ENCODE assay signal across 38 cellular contexts in the genomic region with DNA sequence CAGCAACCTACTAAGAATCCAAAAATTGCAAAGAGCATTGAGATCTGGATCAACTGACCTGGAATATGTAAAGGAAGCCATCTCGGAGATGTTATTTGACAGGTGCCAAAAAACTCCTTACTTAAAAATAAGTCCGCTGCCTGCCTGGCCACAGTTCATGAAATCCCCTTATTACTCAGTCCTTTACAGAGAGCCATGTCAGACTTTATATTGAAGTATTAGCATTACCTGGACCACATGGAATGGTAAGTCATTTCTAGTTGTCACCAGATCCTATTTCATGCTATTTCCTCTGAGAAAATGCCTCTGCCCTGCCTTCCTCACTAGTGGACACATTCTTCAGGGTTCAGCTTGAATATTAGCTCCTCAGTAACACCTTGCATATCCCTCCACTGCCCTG.
"Had no signal": no experiment of that assay in that cellular context is flagged by ENCODE, and none has a peak within 500 bp of the region (broad histone marks: within the 10 kb centered on the region; RNA-seq: fewer than 3 reads in every experiment).

No MANE protein-coding gene starts in this region.

- H3K9me3 Mint-ChIP-seq: activated CD4-positive, alpha-beta memory T cell treated with anti-CD3 and anti-CD28 coated beads, Interleukin-2, amount 10 ng/mL, durations not matched to agents 7 days and 5 days; activated naive CD4-positive, alpha-beta T cell treated with anti-CD3 and anti-CD28 coated beads, Interleukin-2, amount 50 U/mL, for 72 hours; activated naive CD8-positive, alpha-beta T cell treated with anti-CD3 and anti-CD28 coated beads for 36 hours; activated T-cell treated with anti-CD3 and anti-CD28 coated beads, Interleukin-2, amount 50 U/mL, for 24 hours; central memory CD8-positive, alpha-beta T cell had no signal

- H3K4me1 ChIP-seq: adrenal gland, ascending aorta had no signal

- ATAC-seq: activated CD4-positive, alpha-beta T cell treated with anti-CD3 and anti-CD28 coated beads for 36 hours; activated CD4-positive, CD25-positive, alpha-beta regulatory T cell treated with anti-CD3 and anti-CD28 coated beads, Interleukin-2, amount 50 U/mL, for 24 hours; activated CD8-positive, alpha-beta memory T cell treated with anti-CD3 and anti-CD28 coated beads, Interleukin-2, amount 10 ng/mL, durations not matched to agents 7 days and 5 days; activated CD8-positive, alpha-beta T cell treated with anti-CD3 and anti-CD28 coated beads, Interleukin-2, amount 10 ng/mL, durations not matched to agents 7 days and 5 days; activated naive CD4-positive, alpha-beta T cell treated with anti-CD3 and anti-CD28 coated beads, Interleukin-2, amount 50 U/mL, for 72 hours; WTC11 had no signal

- H3K27me3 Mint-ChIP-seq: activated CD4-positive, alpha-beta memory T cell treated with anti-CD3 and anti-CD28 coated beads, Interleukin-2, amount 10 ng/mL, durations not matched to agents 7 days and 5 days; activated CD4-positive, alpha-beta T cell treated with anti-CD3 and anti-CD28 coated beads for 36 hours; activated CD4-positive, alpha-beta T cell treated with anti-CD3 and anti-CD28 coated beads, Interleukin-2, amount 10 ng/mL, durations not matched to agents 7 days and 5 days; activated T-cell treated with anti-CD3 and anti-CD28 coated beads, Interleukin-2, amount 50 U/mL, for 24 hours; central memory CD8-positive, alpha-beta T cell had no signal

- H3K36me3 Mint-ChIP-seq: activated CD8-positive, alpha-beta memory T cell treated with anti-CD3 and anti-CD28 coated beads, Interleukin-2, amount 10 ng/mL, durations not matched to agents 7 days and 5 days; activated naive CD4-positive, alpha-beta T cell treated with anti-CD3 and anti-CD28 coated beads, Interleukin-2, amount 50 U/mL, for 72 hours; activated naive CD8-positive, alpha-beta T cell treated with anti-CD3 and anti-CD28 coated beads for 36 hours had no signal

- H3K4me3 ChIP-seq: adrenal gland, ascending aorta, cardiac muscle cell had no signal

- H3K36me3 ChIP-seq: adrenal gland, ascending aorta, cardiac muscle cell, WERI-Rb-1 had no signal

- H3K27ac ChIP-seq: adrenal gland, ascending aorta, cardiac muscle cell, WERI-Rb-1 had no signal

- H3K4me1 Mint-ChIP-seq: activated CD4-positive, alpha-beta memory T cell treated with anti-CD3 and anti-CD28 coated beads, Interleukin-2, amount 10 ng/mL, durations not matched to agents 7 days and 5 days; activated CD4-positive, alpha-beta T cell treated with anti-CD3 and anti-CD28 coated beads for 36 hours; activated CD4-positive, alpha-beta T cell treated with anti-CD3 and anti-CD28 coated beads, Interleukin-2, amount 10 ng/mL, durations not matched to agents 7 days and 5 days; activated naive CD8-positive, alpha-beta T cell treated with anti-CD3 and anti-CD28 coated beads for 36 hours; brain; central memory CD8-positive, alpha-beta T cell; WTC11 had no signal

- H3K27ac Mint-ChIP-seq: activated CD4-positive, alpha-beta memory T cell treated with anti-CD3 and anti-CD28 coated beads, Interleukin-2, amount 10 ng/mL, durations not matched to agents 7 days and 5 days; activated CD4-positive, alpha-beta T cell treated with anti-CD3 and anti-CD28 coated beads for 36 hours; activated CD4-positive, alpha-beta T cell treated with anti-CD3 and anti-CD28 coated beads, Interleukin-2, amount 10 ng/mL, durations not matched to agents 7 days and 5 days; activated CD8-positive, alpha-beta memory T cell treated with anti-CD3 and anti-CD28 coated beads, Interleukin-2, amount 10 ng/mL, durations not matched to agents 7 days and 5 days; activated CD8-positive, alpha-beta T cell treated with anti-CD3 and anti-CD28 coated beads, Interleukin-2, amount 10 ng/mL, durations not matched to agents 7 days and 5 days; activated naive CD4-positive, alpha-beta T cell treated with anti-CD3 and anti-CD28 coated beads, Interleukin-2, amount 50 U/mL, for 72 hours; activated naive CD8-positive, alpha-beta T cell treated with anti-CD3 and anti-CD28 coated beads for 36 hours; activated T-cell treated with anti-CD3 and anti-CD28 coated beads, Interleukin-2, amount 50 U/mL, for 24 hours; activated T-helper 2 cell treated with anti-CD3 and anti-CD28 coated beads, Interferon-gamma antibody, Interleukin-2, Interleukin-4, amounts not matched to agents 10 μg/mL and 5 μg/mL and 100 μg/mL, durations not matched to agents 14 hours and 24 hours and 36 hours; brain; T-helper 1 cell treated with Interleukin-12 subunit alpha and Interleukin-12 subunit beta and Interleukin-4 antibody, amounts not matched to agents 30 μg/mL and 1 μg/mL, for 36 hours; T-helper 2 cell treated with Interferon-gamma antibody and Interleukin-4, amounts not matched to agents 5 μg/mL and 100 μg/mL, for 36 hours; WTC11 had no signal

- H3K4me3 Mint-ChIP-seq: activated CD4-positive, alpha-beta memory T cell treated with anti-CD3 and anti-CD28 coated beads, Interleukin-2, amount 10 ng/mL, durations not matched to agents 7 days and 5 days; activated CD4-positive, alpha-beta T cell treated with anti-CD3 and anti-CD28 coated beads for 36 hours; activated CD4-positive, alpha-beta T cell treated with anti-CD3 and anti-CD28 coated beads, Interleukin-2, amount 10 ng/mL, durations not matched to agents 7 days and 5 days; activated CD8-positive, alpha-beta memory T cell treated with anti-CD3 and anti-CD28 coated beads, Interleukin-2, amount 10 ng/mL, durations not matched to agents 7 days and 5 days; activated CD8-positive, alpha-beta T cell treated with anti-CD3 and anti-CD28 coated beads, Interleukin-2, amount 10 ng/mL, durations not matched to agents 7 days and 5 days; activated naive CD8-positive, alpha-beta T cell treated with anti-CD3 and anti-CD28 coated beads for 36 hours; activated T-cell treated with anti-CD3 and anti-CD28 coated beads, Interleukin-2, amount 50 U/mL, for 24 hours; brain; central memory CD8-positive, alpha-beta T cell; T-helper 1 cell treated with Interleukin-12 subunit alpha and Interleukin-12 subunit beta and Interleukin-4 antibody, amounts not matched to agents 30 μg/mL and 1 μg/mL, for 36 hours; T-helper 2 cell treated with Interferon-gamma antibody and Interleukin-4, amounts not matched to agents 5 μg/mL and 100 μg/mL, for 36 hours; WTC11 had no signal

- H3K9me3 ChIP-seq: adrenal gland, ascending aorta had no signal

- FAIRE-seq: bronchial epithelial cell, TTC549 had no signal

- H3K27me3 ChIP-seq: adrenal gland, ascending aorta, cardiac muscle cell had no signal

- DNase-seq: activated CD4-positive, alpha-beta memory T cell treated with anti-CD3 and anti-CD28 coated beads, Interleukin-2, amount 10 ng/mL, durations not matched to agents 7 days and 5 days; activated CD4-positive, alpha-beta T cell treated with anti-CD3 and anti-CD28 coated beads for 1 hour; activated CD4-positive, alpha-beta T cell treated with anti-CD3 and anti-CD28 coated beads for 36 hours; activated CD4-positive, alpha-beta T cell treated with anti-CD3 and anti-CD28 coated beads for 48 hours; activated CD4-positive, alpha-beta T cell treated with anti-CD3 and anti-CD28 coated beads, Interleukin-2, amount 10 ng/mL, durations not matched to agents 7 days and 5 days; activated CD4-positive, alpha-beta T cell treated with anti-CD3 and anti-CD28 coated beads, Interleukin-2, amount 50 U/mL, for 48 hours; activated CD4-positive, CD25-positive, alpha-beta regulatory T cell; activated CD8-positive, alpha-beta memory T cell treated with anti-CD3 and anti-CD28 coated beads for 24 hours; activated CD8-positive, alpha-beta memory T cell treated with anti-CD3 and anti-CD28 coated beads, Interleukin-2, amount 10 ng/mL, durations not matched to agents 7 days and 5 days; activated CD8-positive, alpha-beta memory T cell treated with anti-CD3 and anti-CD28 coated beads, Interleukin-2, amount 50 U/mL, for 48 hours; activated CD8-positive, alpha-beta T cell treated with anti-CD3 and anti-CD28 coated beads, Interleukin-2, amount 10 ng/mL, durations not matched to agents 7 days and 5 days; activated effector memory CD4-positive, alpha-beta T cell treated with Interleukin-2 at 50 U/mL for 16 hours; activated gamma-delta T cell; activated naive CD4-positive, alpha-beta T cell treated with anti-CD3 and anti-CD28 coated beads, Interleukin-2, amount 50 U/mL, for 16 hours; activated naive CD4-positive, alpha-beta T cell treated with Interleukin-2 at 50 U/mL for 16 hours; activated naive CD8-positive, alpha-beta T cell treated with anti-CD3 and anti-CD28 coated beads for 36 hours; activated T-cell treated with anti-CD3 and anti-CD28 coated beads, Interleukin-2, amount 50 U/mL, for 24 hours; activated T-cell treated with anti-CD3 and anti-CD28 coated beads, Interleukin-2, amount 50 U/mL, for 48 hours; adrenal gland; amygdala; anterior cingulate cortex; caudate nucleus; cerebellar nuclear complex; T-helper 1 cell; T-helper 9 cell; WERI-Rb-1 had no signal
